ENCODE assay signal across 1 cellular context in the genomic region with DNA sequence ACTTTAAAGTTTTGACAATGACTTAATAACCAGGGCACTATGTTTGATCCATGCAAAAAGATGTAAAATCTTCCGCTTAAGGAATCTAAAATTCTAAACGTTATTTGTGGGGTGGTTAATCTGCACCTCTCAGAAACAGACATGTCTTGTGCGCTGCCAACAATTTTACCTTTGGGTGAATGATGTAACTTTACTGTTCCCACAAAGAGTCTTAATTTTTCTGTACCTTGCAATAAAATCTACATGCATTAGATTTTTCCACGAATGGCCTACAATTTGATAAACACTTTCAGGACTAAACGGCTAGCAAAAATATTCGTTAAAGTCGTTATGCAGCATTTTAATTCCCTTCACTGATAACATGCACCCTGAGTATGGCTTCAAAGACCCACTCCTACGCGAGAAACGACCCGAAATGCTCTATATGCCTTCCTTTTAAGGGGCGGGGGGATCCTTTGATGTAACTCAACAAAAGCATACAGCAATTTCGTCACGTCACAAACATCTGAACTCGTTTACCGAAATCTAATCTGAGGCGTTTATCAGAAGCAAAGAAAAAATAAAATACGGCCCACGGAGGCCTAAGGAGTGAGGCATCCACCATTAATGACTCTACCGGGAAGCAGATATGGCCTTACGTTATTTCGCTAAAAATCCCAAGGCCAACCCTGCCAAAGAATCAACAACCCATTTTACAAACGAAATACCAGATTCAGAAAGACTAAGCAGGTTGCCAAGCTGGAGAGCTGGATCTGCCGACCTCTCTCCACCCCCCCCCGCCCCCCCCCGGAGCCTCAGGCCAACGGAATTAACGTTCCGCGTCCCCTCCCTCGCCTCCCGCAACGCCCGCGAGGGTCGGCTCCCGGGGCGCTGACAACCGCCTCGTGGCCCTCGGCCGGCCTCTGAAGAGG.
TF ChIP-seq lines count a peak whose summit lies in the region.

No MANE protein-coding gene starts in this region.

TF ChIP-seq in IMR-90, 13 proteins besides CTCF, POLR2A, EP300 and RAD21:
- TF ChIP-seq CEBPB (IDR thresholded peaks at IDR 0.05; ENCODE audit: low read depth, low read length): no peak
- TF ChIP-seq MAZ (IDR thresholded peaks at IDR 0.05; ENCODE audit: borderline replicate concordance, low read depth, low read length): no peak
- no peak for TF ChIP-seq FOS (IDR thresholded peaks at IDR 0.05; ENCODE audit: low read depth, low read length)
- TF ChIP-seq NFE2L2 (IDR thresholded peaks at IDR 0.05; ENCODE audit: low read depth, low read length): no peak
- TF ChIP-seq MAFK (IDR thresholded peaks at IDR 0.05; ENCODE audit: low read depth, low read length): no peak
- no peak for TF ChIP-seq CHD1 (IDR thresholded peaks at IDR 0.05; ENCODE audit: low read depth, low read length)
- no peak for TF ChIP-seq MXI1 (IDR thresholded peaks at IDR 0.05; ENCODE audit: borderline replicate concordance, low read depth, low read length)
- TF ChIP-seq SMC3 (IDR thresholded peaks at IDR 0.05; ENCODE audit: low read depth, low read length): no peak
- no peak for TF ChIP-seq ELK1 (IDR thresholded peaks at IDR 0.05; ENCODE audit: borderline replicate concordance, low read depth, low read length)
- no peak for TF ChIP-seq BHLHE40 (IDR thresholded peaks at IDR 0.05; ENCODE audit: low read depth, low read length)
- TF ChIP-seq RFX5 (IDR thresholded peaks at IDR 0.05; ENCODE audit: low read depth, low read length): no peak
- no peak for TF ChIP-seq USF2 (IDR thresholded peaks at IDR 0.05; ENCODE audit: low read depth, low read length)
- no peak for TF ChIP-seq RCOR1 (IDR thresholded peaks at IDR 0.05; ENCODE audit: insufficient replicate concordance, low read length)
